2 cellular contexts compared by ENCODE assay signal in the genomic region with DNA sequence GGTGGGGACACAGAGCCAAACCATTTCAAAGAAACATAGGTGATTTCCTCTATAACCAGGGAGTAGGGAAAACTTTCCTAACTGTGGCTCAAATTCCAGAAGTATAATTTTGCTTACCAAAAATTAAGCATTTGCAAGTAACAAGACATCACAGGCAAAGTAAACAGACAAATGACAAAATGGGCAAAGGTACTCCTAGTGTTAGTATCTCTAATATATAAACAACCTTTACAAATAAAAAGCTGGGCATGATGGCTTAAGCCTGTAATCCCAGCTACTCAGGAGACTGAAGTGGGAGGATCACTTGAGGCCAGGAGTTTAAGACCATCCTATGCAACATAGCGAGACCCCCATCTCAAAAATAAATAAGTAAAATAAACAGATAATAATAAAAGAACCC.
TF ChIP-seq lines count a peak whose summit lies in the region.

No MANE protein-coding gene starts in this region.

TF ChIP-seq in HepG2, 621 proteins besides CTCF, POLR2A, EP300 and RAD21 (continued from another document):
- TF ChIP-seq, protein P1, sequence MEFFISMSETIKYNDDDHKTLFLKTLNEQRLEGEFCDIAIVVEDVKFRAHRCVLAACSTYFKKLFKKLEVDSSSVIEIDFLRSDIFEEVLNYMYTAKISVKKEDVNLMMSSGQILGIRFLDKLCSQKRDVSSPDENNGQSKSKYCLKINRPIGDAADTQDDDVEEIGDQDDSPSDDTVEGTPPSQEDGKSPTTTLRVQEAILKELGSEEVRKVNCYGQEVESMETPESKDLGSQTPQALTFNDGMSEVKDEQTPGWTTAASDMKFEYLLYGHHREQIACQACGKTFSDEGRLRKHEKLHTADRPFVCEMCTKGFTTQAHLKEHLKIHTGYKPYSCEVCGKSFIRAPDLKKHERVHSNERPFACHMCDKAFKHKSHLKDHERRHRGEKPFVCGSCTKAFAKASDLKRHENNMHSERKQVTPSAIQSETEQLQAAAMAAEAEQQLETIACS (CRISPR knock-in tag; IDR thresholded peaks at IDR 0.05): no peak
- TF ChIP-seq RARG (CRISPR knock-in tag; IDR thresholded peaks at IDR 0.05; ENCODE audit: low read depth) (no peak), ZNF17 (CRISPR knock-in tag; IDR thresholded peaks at IDR 0.05) (no peak), WIZ (CRISPR knock-in tag; IDR thresholded peaks at IDR 0.05) (no peak), SMARCC2 (IDR thresholded peaks at IDR 0.05) (no peak), KDM2A (CRISPR knock-in tag; IDR thresholded peaks at IDR 0.05; ENCODE audit: borderline replicate concordance, low read depth) (no peak), ZNF703 (CRISPR knock-in tag; IDR thresholded peaks at IDR 0.05; ENCODE audit: borderline replicate concordance) (no peak), ZNF253 (CRISPR knock-in tag; IDR thresholded peaks at IDR 0.05; ENCODE audit: borderline replicate concordance) (no peak), MIER2 (CRISPR knock-in tag; IDR thresholded peaks at IDR 0.05) (no peak), NCOA5 (CRISPR knock-in tag; IDR thresholded peaks at IDR 0.05) (no peak), ZNF772 (CRISPR knock-in tag; IDR thresholded peaks at IDR 0.05) (no peak), PHF8 (CRISPR knock-in tag; IDR thresholded peaks at IDR 0.05) (no peak)
- TF ChIP-seq, protein P2, sequence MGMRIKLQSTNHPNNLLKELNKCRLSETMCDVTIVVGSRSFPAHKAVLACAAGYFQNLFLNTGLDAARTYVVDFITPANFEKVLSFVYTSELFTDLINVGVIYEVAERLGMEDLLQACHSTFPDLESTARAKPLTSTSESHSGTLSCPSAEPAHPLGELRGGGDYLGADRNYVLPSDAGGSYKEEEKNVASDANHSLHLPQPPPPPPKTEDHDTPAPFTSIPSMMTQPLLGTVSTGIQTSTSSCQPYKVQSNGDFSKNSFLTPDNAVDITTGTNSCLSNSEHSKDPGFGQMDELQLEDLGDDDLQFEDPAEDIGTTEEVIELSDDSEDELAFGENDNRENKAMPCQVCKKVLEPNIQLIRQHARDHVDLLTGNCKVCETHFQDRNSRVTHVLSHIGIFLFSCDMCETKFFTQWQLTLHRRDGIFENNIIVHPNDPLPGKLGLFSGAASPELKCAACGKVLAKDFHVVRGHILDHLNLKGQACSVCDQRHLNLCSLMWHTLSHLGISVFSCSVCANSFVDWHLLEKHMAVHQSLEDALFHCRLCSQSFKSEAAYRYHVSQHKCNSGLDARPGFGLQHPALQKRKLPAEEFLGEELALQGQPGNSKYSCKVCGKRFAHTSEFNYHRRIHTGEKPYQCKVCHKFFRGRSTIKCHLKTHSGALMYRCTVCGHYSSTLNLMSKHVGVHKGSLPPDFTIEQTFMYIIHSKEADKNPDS (CRISPR knock-in tag; IDR thresholded peaks at IDR 0.05): no peak
- TF ChIP-seq, protein P3, sequence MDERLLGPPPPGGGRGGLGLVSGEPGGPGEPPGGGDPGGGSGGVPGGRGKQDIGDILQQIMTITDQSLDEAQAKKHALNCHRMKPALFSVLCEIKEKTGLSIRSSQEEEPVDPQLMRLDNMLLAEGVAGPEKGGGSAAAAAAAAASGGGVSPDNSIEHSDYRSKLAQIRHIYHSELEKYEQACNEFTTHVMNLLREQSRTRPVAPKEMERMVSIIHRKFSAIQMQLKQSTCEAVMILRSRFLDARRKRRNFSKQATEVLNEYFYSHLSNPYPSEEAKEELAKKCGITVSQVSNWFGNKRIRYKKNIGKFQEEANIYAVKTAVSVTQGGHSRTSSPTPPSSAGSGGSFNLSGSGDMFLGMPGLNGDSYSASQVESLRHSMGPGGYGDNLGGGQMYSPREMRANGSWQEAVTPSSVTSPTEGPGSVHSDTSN (CRISPR knock-in tag; IDR thresholded peaks at IDR 0.05): no peak
- TF ChIP-seq, protein P4, sequence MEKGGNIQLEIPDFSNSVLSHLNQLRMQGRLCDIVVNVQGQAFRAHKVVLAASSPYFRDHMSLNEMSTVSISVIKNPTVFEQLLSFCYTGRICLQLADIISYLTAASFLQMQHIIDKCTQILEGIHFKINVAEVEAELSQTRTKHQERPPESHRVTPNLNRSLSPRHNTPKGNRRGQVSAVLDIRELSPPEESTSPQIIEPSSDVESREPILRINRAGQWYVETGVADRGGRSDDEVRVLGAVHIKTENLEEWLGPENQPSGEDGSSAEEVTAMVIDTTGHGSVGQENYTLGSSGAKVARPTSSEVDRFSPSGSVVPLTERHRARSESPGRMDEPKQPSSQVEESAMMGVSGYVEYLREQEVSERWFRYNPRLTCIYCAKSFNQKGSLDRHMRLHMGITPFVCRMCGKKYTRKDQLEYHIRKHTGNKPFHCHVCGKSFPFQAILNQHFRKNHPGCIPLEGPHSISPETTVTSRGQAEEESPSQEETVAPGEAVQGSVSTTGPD (CRISPR knock-in tag; IDR thresholded peaks at IDR 0.05): no peak
TF ChIP-seq in HepG2: peak in this region for 0.

TF ChIP-seq in K562, 482 proteins besides CTCF, POLR2A, EP300 and RAD21 (continued from another document):
- TF ChIP-seq, protein P5, sequence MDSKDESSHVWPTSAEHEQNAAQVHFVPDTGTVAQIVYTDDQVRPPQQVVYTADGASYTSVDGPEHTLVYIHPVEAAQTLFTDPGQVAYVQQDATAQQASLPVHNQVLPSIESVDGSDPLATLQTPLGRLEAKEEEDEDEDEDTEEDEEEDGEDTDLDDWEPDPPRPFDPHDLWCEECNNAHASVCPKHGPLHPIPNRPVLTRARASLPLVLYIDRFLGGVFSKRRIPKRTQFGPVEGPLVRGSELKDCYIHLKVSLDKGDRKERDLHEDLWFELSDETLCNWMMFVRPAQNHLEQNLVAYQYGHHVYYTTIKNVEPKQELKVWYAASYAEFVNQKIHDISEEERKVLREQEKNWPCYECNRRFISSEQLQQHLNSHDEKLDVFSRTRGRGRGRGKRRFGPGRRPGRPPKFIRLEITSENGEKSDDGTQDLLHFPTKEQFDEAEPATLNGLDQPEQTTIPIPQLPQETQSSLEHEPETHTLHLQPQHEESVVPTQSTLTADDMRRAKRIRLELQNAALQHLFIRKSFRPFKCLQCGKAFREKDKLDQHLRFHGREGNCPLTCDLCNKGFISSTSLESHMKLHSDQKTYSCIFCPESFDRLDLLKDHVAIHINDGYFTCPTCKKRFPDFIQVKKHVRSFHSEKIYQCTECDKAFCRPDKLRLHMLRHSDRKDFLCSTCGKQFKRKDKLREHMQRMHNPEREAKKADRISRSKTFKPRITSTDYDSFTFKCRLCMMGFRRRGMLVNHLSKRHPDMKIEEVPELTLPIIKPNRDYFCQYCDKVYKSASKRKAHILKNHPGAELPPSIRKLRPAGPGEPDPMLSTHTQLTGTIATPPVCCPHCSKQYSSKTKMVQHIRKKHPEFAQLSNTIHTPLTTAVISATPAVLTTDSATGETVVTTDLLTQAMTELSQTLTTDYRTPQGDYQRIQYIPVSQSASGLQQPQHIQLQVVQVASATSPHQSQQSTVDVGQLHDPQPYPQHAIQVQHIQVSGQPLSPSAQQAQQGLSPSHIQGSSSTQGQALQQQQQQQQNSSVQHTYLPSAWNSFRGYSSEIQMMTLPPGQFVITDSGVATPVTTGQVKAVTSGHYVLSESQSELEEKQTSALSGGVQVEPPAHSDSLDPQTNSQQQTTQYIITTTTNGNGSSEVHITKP (IDR thresholded peaks at IDR 0.05; ENCODE audit: partially characterized antibody): peak; percentile 88
- TF ChIP-seq CREBBP (IDR thresholded peaks at IDR 0.05; ENCODE audit: low read depth, low read length) (no peak), SUPT5H (IDR thresholded peaks at IDR 0.05) (no peak), POLR2B (IDR thresholded peaks at IDR 0.05; ENCODE audit: low read depth, partially characterized antibody) (no peak), OTX1 (CRISPR knock-in tag; IDR thresholded peaks at IDR 0.05) (no peak), XRCC5 (IDR thresholded peaks at IDR 0.05; ENCODE audit: low read depth, low read length) (no peak), PHF8 (IDR thresholded peaks at IDR 0.05; ENCODE audit: borderline replicate concordance, low read length) (no peak)
TF ChIP-seq in K562: peak in this region for 1.
